In the genomic region with DNA sequence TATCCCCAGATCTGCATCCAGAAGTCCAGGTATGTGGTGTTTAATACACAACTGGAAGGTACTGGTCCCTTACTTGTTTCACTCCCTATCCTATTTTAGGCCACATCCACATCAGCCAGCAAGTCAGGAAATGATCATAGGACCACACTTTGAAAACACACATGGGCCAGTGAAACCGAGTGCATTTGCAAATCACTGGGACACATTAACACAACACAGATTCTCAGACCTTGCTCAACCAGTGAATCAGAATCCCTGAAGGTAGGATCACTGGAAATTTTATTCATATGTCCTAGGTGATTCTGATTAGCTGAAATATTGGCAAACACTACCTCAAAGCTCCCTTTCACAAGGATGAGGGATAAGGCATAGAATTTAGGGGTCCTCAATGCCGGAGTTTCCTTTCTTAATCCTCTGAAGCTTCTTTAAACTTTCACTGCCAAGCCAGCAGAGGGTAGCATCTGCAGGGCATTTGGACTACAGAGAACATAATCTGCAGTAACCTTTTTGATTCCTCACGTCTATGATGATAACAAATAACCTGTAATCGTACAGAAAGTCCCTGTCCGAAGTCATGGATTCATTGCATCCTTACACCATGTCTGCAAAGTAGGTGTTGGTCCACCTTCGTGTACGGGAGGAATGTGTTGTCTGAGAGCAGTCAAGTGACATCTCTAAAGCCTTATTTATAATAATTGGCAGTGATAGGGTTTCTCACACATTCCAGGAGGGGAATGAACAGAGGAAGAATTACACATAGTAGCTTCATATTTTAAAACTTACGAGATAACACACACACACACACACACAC, we compare ENCODE assay signal across 11 cellular contexts. TPM values are rescaled to one million over a fixed set of nuclear protein-coding genes. Genes with fewer than 3 reads are reported as not detected.
DNase-seq lines count a peak whose midpoint lies in the region; ATAC-seq and TF ChIP-seq lines count a peak whose summit lies in the region.
"Had no signal": no experiment of that assay in that cellular context is flagged by ENCODE, and none has a peak within 500 bp of the region (broad histone marks: within the 10 kb centered on the region; RNA-seq: fewer than 3 reads in every experiment).

No MANE protein-coding gene starts in this region.

- no peak overlapping the region for H3K27ac Mint-ChIP-seq in H9
- H3K27ac Mint-ChIP-seq: activated naive CD4-positive, alpha-beta T cell treated with anti-CD3 and anti-CD28 coated beads, Interleukin-2, amount 50 U/mL, for 24 hours had no signal

- no peak overlapping the region for H3K56ac ChIP-seq in H9 (ENCODE audit: insufficient read length, low read depth, low read length)

- H3K27ac ChIP-seq in H9 (ENCODE audit: insufficient read length, low read depth, low read length) (no peak overlapping the region), gastroesophageal sphincter (no peak overlapping the region)

- H3K4me1 Mint-ChIP-seq in H9: peaks cover 20 to 21% of the 10 kb centered on the region in 2 experiments
- H3K4me1 Mint-ChIP-seq: activated naive CD4-positive, alpha-beta T cell treated with anti-CD3 and anti-CD28 coated beads, Interleukin-2, amount 50 U/mL, for 24 hours had no signal

- H3K36me3 ChIP-seq in gastroesophageal sphincter: no peaks in the 10 kb centered on the region

- no peak overlapping the region for H3K4me2 ChIP-seq in H9 (ENCODE audit: insufficient read depth, insufficient read length, low read length)

- no peaks in the 10 kb centered on the region for H3K23me2 ChIP-seq in H9 (ENCODE audit: insufficient read length, low read depth, low read length, poor library complexity, severe bottlenecking)

- H3K18ac ChIP-seq in H9 (ENCODE audit: insufficient read length, low read depth, low read length): no peak overlapping the region

- no peaks in the 10 kb centered on the region for H3K79me2 ChIP-seq in H9 (ENCODE audit: insufficient read depth, low read length)

- in situ Hi-C loops in SK-MEL-5 (cut with HindIII; ENCODE audit: low pct_unique_long_range_greater_than_20kb, low sequenced_read_pairs): no loop called here

- peaks cover 23% of the 10 kb centered on the region for H3K27me3 Mint-ChIP-seq in H9 (ENCODE audit: low read depth)

- H2AFZ ChIP-seq in H9 (ENCODE audit: low read length): no peak overlapping the region

- H3K23ac ChIP-seq in H9 (ENCODE audit: insufficient read length, low read depth, low read length): no peak overlapping the region

- H4K5ac ChIP-seq in H9 (ENCODE audit: insufficient read length, low read depth, low read length): no peak overlapping the region

- H4K8ac ChIP-seq in H9 (replicated peaks; ENCODE audit: insufficient read length, low read depth, low read length): no peak overlapping the region

- H2BK20ac ChIP-seq in H9 (ENCODE audit: low read depth, low read length, poor library complexity, severe bottlenecking): no peak overlapping the region

- H3K4me3 Mint-ChIP-seq in H9: no peak overlapping the region
- H3K4me3 Mint-ChIP-seq: activated naive CD4-positive, alpha-beta T cell treated with anti-CD3 and anti-CD28 coated beads, Interleukin-2, amount 50 U/mL, for 24 hours had no signal

- peak; percentile 41 for TF ChIP-seq CTCF in H9 (conservative IDR thresholded peaks at IDR 0.05)
- TF ChIP-seq CTCF in gastroesophageal sphincter (IDR thresholded peaks at IDR 0.05): peak in 3 of 4 experiments; percentile 8 to 28 (median 13)

- no peaks in the 10 kb centered on the region for H3K9me3 ChIP-seq in H9 (ENCODE audit: control insufficient read depth, low read depth, low read length)
- H3K9me3 ChIP-seq in gastroesophageal sphincter: no peaks in the 10 kb centered on the region

- no peaks in the 10 kb centered on the region for H3K79me1 ChIP-seq in H9 (ENCODE audit: insufficient read depth, low read depth, low read length, poor library complexity, severe bottlenecking)

- H3T11ph ChIP-seq in H9 (ENCODE audit: low read length): no peak overlapping the region

- H2BK15ac ChIP-seq in H9 (ENCODE audit: low read depth, low read length): no peak overlapping the region

- no peaks in the 10 kb centered on the region for H3K27me3 ChIP-seq in H9 (ENCODE audit: insufficient read depth, low read length)
- no peaks in the 10 kb centered on the region for H3K27me3 ChIP-seq in gastroesophageal sphincter

- H3K36me3 Mint-ChIP-seq in H9 (ENCODE audit: insufficient read depth in 1 of 3, low read depth in 3 of 3): no peaks in the 10 kb centered on the region
- H3K36me3 Mint-ChIP-seq: activated naive CD4-positive, alpha-beta T cell treated with anti-CD3 and anti-CD28 coated beads, Interleukin-2, amount 50 U/mL, for 24 hours had no signal

- H2AK5ac ChIP-seq in H9 (ENCODE audit: insufficient read length, low read length): no peak overlapping the region

- no peak for TF ChIP-seq EP300 in gastroesophageal sphincter (IDR thresholded peaks at IDR 0.05)

- H3K9me3 Mint-ChIP-seq in H9: no peaks in the 10 kb centered on the region
- H3K9me3 Mint-ChIP-seq: activated naive CD4-positive, alpha-beta T cell treated with anti-CD3 and anti-CD28 coated beads, Interleukin-2, amount 50 U/mL, for 24 hours had no signal

- H2BK12ac ChIP-seq in H9 (ENCODE audit: insufficient read length, low read depth, low read length): no peak overlapping the region

- ATAC-seq in gastroesophageal sphincter (no peak), HG02885 (IDR thresholded peaks at IDR 0.05; ENCODE audit: poor library complexity, unreplicated experiment) (no peak), HG02763 (IDR thresholded peaks at IDR 0.05; ENCODE audit: unreplicated experiment) (no peak)

- DNase-seq in H9 (no peak), SK-MEL-5 (ENCODE audit: low read depth, low spot score) (peak; percentile 33), renal cortical epithelial cell (ENCODE audit: low read depth) (peak; percentile 46), hepatic stellate cell (ENCODE audit: low spot score) (no peak)
- DNase-seq: activated CD4-positive, alpha-beta T cell treated with anti-CD3 and anti-CD28 coated beads for 4 hours; NCI-H1092 treated with DMSO at 0.1 percent for 48 hours; substantia nigra had no signal

- no peak overlapping the region for H3K4ac ChIP-seq in H9 (ENCODE audit: low read depth, low read length)

- H4K91ac ChIP-seq in H9 (ENCODE audit: insufficient read length, low read depth, low read length): no peak overlapping the region

- H3K9ac ChIP-seq in H9 (ENCODE audit: extremely low read depth, insufficient read length, low read length): no peak overlapping the region

- no peak overlapping the region for H3K4me3 ChIP-seq in gastroesophageal sphincter

- 0 out of 2 replicates have a peak, but pooled peaks cover 2% of the 10 kb centered on the region for H3K4me1 ChIP-seq in H9 (ENCODE audit: insufficient read depth, low read length)
- H3K4me1 ChIP-seq in gastroesophageal sphincter: peaks cover 0 to 7% (median 0%) of the 10 kb centered on the region in 3 donors

- no peak overlapping the region for H2BK5ac ChIP-seq in H9 (ENCODE audit: insufficient read length, low read length)

- TF ChIP-seq POLR2A in gastroesophageal sphincter (IDR thresholded peaks at IDR 0.05): no peak

- no peaks in the 10 kb centered on the region for H4K20me1 ChIP-seq in H9 (ENCODE audit: control insufficient read depth, insufficient read depth, insufficient read length)

- no CpG with 5 or more reads among the region's 8 CpGs for WGBS in H9 (ENCODE audit: extremely low coverage, insufficient read length, low lambda C conversion rate)
- WGBS in gastroesophageal sphincter (ENCODE audit: low coverage in 1 of 2), 2 donors: 29 to 39% methylated on average over 7 to 8 of the region's 8 CpGs

- no peak overlapping the region for H2BK120ac ChIP-seq in H9 (ENCODE audit: low read depth, low read length, poor library complexity, severe bottlenecking)

- H3K14ac ChIP-seq in H9 (ENCODE audit: insufficient read depth, low read length): no peak overlapping the region

RNA-seq across cellular contexts. Expression of a gene that starts 11.0 kb away (rescaled TPM):
- total RNA-seq in H9 (2021): 0.20 and 0.29 TPM in 2 replicates
- total RNA-seq in SK-MEL-5 (2014; rRNA removed; shearing (Covaris generic)): 0.43 and 0.58 TPM in 2 replicates
- 0.69 and 0.94 TPM in 2 replicates for polyA plus RNA-seq in SK-MEL-5 (2015; cell fraction: cytosol; rRNA removed)
- polyA plus RNA-seq in SK-MEL-5 (2015; cell fraction: nucleus; rRNA removed): 0.58 and 1.3 TPM in 2 replicates
- total RNA-seq in gastroesophageal sphincter: 10 to 100 TPM; 14.8 to 50.7 (median 25.4) TPM
- total RNA-seq in renal cortical epithelial cell: 17.5 and 33.9 TPM in 2 replicates

Comparison
In these comparisons a context has a peak if more than half of its experiments do, and no peak if none do; other contexts are left out.
1. DNase-seq: peak in SK-MEL-5 (single experiment) and renal cortical epithelial cell (single experiment); none in H9 (single experiment) and hepatic stellate cell (single experiment).